9 cellular contexts compared by ENCODE assay signal in genomic region chr13:103188688-103189326, GRCh38.
A peak's percentile ranks its signal among the peaks of the same experiment; 100 is the strongest.
DNase-seq lines count a peak whose midpoint lies in the region; ATAC-seq, FAIRE-seq and TF ChIP-seq lines count a peak whose summit lies in the region.
"Had no signal": no experiment of that assay in that cellular context is flagged by ENCODE, and none has a peak within 500 bp of the region (broad histone marks: within the 10 kb centered on the region; RNA-seq: fewer than 3 reads in every experiment).

No MANE protein-coding gene starts in this region.

- H3K27ac Mint-ChIP-seq in CD14-positive monocyte, result no peak overlapping the region
- no peak overlapping the region for H3K27ac Mint-ChIP-seq in activated T-helper 1 cell treated with anti-CD3 and anti-CD28 coated beads, Interleukin-12 subunit alpha, Interleukin-12 subunit beta, Interleukin-2, Interleukin-4 antibody, amounts not matched to agents 30 ng/mL and 10 ng/mL and 1 ng/mL, durations not matched to agents 14 hours and 24 hours and 36 hours

- no peak overlapping the region for H3K4me3 ChIP-seq in H1 (ENCODE audit: extremely low read depth in 1 of 4, insufficient read depth in 2 of 4, low read depth in 3 of 4, low read length in 4 of 4)
- no peak overlapping the region for H3K4me3 ChIP-seq in psoas muscle
- H3K4me3 ChIP-seq: HAP-1 had no signal

- no peaks in the 10 kb centered on the region for H3K36me3 Mint-ChIP-seq in CD14-positive monocyte
- no peaks in the 10 kb centered on the region for H3K36me3 Mint-ChIP-seq in activated T-helper 1 cell treated with anti-CD3 and anti-CD28 coated beads, Interleukin-12 subunit alpha, Interleukin-12 subunit beta, Interleukin-2, Interleukin-4 antibody, amounts not matched to agents 30 ng/mL and 10 ng/mL and 1 ng/mL, durations not matched to agents 14 hours and 24 hours and 36 hours (ENCODE audit: low read depth)

- no peaks in the 10 kb centered on the region for H4K20me1 ChIP-seq in H1 (replicated peaks in 1 of 2; ENCODE audit: control insufficient read depth in 1 of 2, insufficient read depth in 2 of 2, low read length in 2 of 2)

- H3K9me3 Mint-ChIP-seq in CD14-positive monocyte, result no peaks in the 10 kb centered on the region
- no peaks in the 10 kb centered on the region for H3K9me3 Mint-ChIP-seq in activated T-helper 1 cell treated with anti-CD3 and anti-CD28 coated beads, Interleukin-12 subunit alpha, Interleukin-12 subunit beta, Interleukin-2, Interleukin-4 antibody, amounts not matched to agents 30 ng/mL and 10 ng/mL and 1 ng/mL, durations not matched to agents 14 hours and 24 hours and 36 hours

- CTCF ChIA-PET in H1 (lab: Charles Lee; ENCODE audit: partially characterized antibody), result interaction anchor here (0.6 to 2.4 kb wide), 36 partner anchors 9 to 1870 kb away, joined by 3 to 8 read pairs (median 3); no protein-coding TSS in a partner anchor

- H2AFZ ChIP-seq in H1 (ENCODE audit: low read length), result no peak overlapping the region

- H2BK12ac ChIP-seq in H1 (ENCODE audit: low read depth, low read length), result no peak overlapping the region

- no peaks in the 10 kb centered on the region for H3K27me3 Mint-ChIP-seq in CD14-positive monocyte (ENCODE audit: low read depth in 3 of 3)
- no peaks in the 10 kb centered on the region for H3K27me3 Mint-ChIP-seq in activated T-helper 1 cell treated with anti-CD3 and anti-CD28 coated beads, Interleukin-12 subunit alpha, Interleukin-12 subunit beta, Interleukin-2, Interleukin-4 antibody, amounts not matched to agents 30 ng/mL and 10 ng/mL and 1 ng/mL, durations not matched to agents 14 hours and 24 hours and 36 hours (ENCODE audit: insufficient read depth)

- no peak overlapping the region for H3K9ac ChIP-seq in H1 (replicated peaks in 1 of 4; ENCODE audit: extremely low read depth in 1 of 4, low read depth in 3 of 4, low read length in 3 of 4)

- no peak overlapping the region for H3K56ac ChIP-seq in H1 (replicated peaks; ENCODE audit: insufficient read length, low read depth, low read length)

- no peaks in the 10 kb centered on the region for H3K36me3 ChIP-seq in H1 (ENCODE audit: control insufficient read depth in 2 of 4, insufficient read depth in 4 of 4, low read length in 3 of 4)
- no peaks in the 10 kb centered on the region for H3K36me3 ChIP-seq in psoas muscle (ENCODE audit: insufficient read depth in 1 of 2, low read depth in 1 of 2)
- H3K36me3 ChIP-seq: HAP-1 had no signal

- DNase-seq in NCI-H345 (lab: John Stamatoyannopoulos, UW) (peak; percentile 10), H1 (ENCODE audit: low read depth in 1 of 2, low spot score in 2 of 2) (no peak), psoas muscle (no peak), CD14-positive monocyte (ENCODE audit: low spot score) (no peak), T-helper 9 cell (no peak)
- no peak for DNase-seq in activated T-helper 1 cell treated with anti-CD3 and anti-CD28 coated beads, Interleukin-12 subunit alpha, Interleukin-12 subunit beta, Interleukin-2, Interleukin-4 antibody, amounts not matched to agents 30 ng/mL and 10 ng/mL and 1 ng/mL, durations not matched to agents 14 hours and 24 hours and 36 hours (ENCODE audit: low spot score)

- peak; percentile 51 for ATAC-seq in GM21576 (IDR thresholded peaks at IDR 0.05; ENCODE audit: unreplicated experiment)
- no peak for ATAC-seq in psoas muscle

- H2BK120ac ChIP-seq in H1 (replicated peaks; ENCODE audit: low read depth, low read length), result no peak overlapping the region

- TF ChIP-seq CTCF in C4-2B (conservative IDR thresholded peaks at IDR 0.05), result peak; percentile 57
- TF ChIP-seq CTCF in H1 (IDR thresholded peaks at IDR 0.05; ENCODE audit: control extremely low read depth in 1 of 3, insufficient read depth in 1 of 3, low read depth in 1 of 3, low read length in 3 of 3), result peak in 2 of 3 experiments; percentile 27 to 39; a peak in 2 of 4 replicates
- peak; percentile 25 for TF ChIP-seq CTCF in psoas muscle (IDR thresholded peaks at IDR 0.05)
- TF ChIP-seq CTCF in CD14-positive monocyte (IDR thresholded peaks at IDR 0.05), result no peak

- no peak for TF ChIP-seq POLR2A in H1 (IDR thresholded peaks at IDR 0.05; ENCODE audit: control extremely low read depth in 1 of 2, low read depth in 2 of 2, low read length in 2 of 2)

- H3K79me1 ChIP-seq in H1 (ENCODE audit: low read depth, low read length), result no peaks in the 10 kb centered on the region

- no peak overlapping the region for H2BK15ac ChIP-seq in H1 (ENCODE audit: low read length)

- POLR2A ChIA-PET in H1 (lab: Charles Lee; ENCODE audit: partially characterized antibody), result no interaction called here

- H2BK5ac ChIP-seq in H1 (ENCODE audit: low read depth, low read length), result no peak overlapping the region

- no peak overlapping the region for H3K4me3 Mint-ChIP-seq in CD14-positive monocyte
- H3K4me3 Mint-ChIP-seq in activated T-helper 1 cell treated with anti-CD3 and anti-CD28 coated beads, Interleukin-12 subunit alpha, Interleukin-12 subunit beta, Interleukin-2, Interleukin-4 antibody, amounts not matched to agents 30 ng/mL and 10 ng/mL and 1 ng/mL, durations not matched to agents 14 hours and 24 hours and 36 hours, result no peak overlapping the region

- TF ChIP-seq RAD21 in H1 (IDR thresholded peaks at IDR 0.05 in 1 of 2, conservative IDR thresholded peaks at IDR 0.05 in 1 of 2; ENCODE audit: low read depth in 2 of 2, low read length in 2 of 2), result peak; percentile 62 to 75

- FAIRE-seq in H1 (lab: Jason Lieb, UNC), result no peak

- H3K4me1 ChIP-seq in H1 (replicated peaks in 1 of 4; ENCODE audit: control insufficient read depth in 3 of 4, insufficient read depth in 4 of 4, low read length in 3 of 4), result no peaks in the 10 kb centered on the region; a peak in 1 of 7 replicates
- H3K4me1 ChIP-seq in psoas muscle, result no peaks in the 10 kb centered on the region
- H3K4me1 ChIP-seq: HAP-1 had no signal

- intact Hi-C loops in psoas muscle (cut with DNase I) (no loop called here), CD14-positive monocyte (cut with micrococcal nuclease) (no loop called here)
- intact Hi-C loops in activated T-helper 1 cell treated with anti-CD3 and anti-CD28 coated beads, Interleukin-12 subunit alpha, Interleukin-12 subunit beta, Interleukin-2, Interleukin-4 antibody, amounts not matched to agents 30 ng/mL and 10 ng/mL and 1 ng/mL, durations not matched to agents 14 hours and 24 hours and 36 hours (cut with micrococcal nuclease), result no loop called here

- H3K27ac ChIP-seq in C4-2B (no peak overlapping the region), H1 (ENCODE audit: low read depth, low read length) (no peak overlapping the region), psoas muscle (no peak overlapping the region)

- H4K91ac ChIP-seq in H1 (replicated peaks; ENCODE audit: insufficient read length, low read length), result no peak overlapping the region

- 84% methylated on average over 3 of the region's 3 CpGs; no CpG with 5 or more reads in 1 of the 2 experiments for WGBS in H1 (ENCODE audit: extremely low coverage in 1 of 2, insufficient coverage in 1 of 2, insufficient read length in 1 of 2, insufficient replicate concordance in 2 of 2, low coverage in 1 of 2, low lambda C conversion rate in 2 of 2, missing lambda C conversion rate in 1 of 2), 2 experiments
- 22 to 37% (median 27%) methylated on average over 3 of the region's 3 CpGs for WGBS in psoas muscle, 3 donors

- no peaks in the 10 kb centered on the region for H3K27me3 ChIP-seq in H1 (replicated peaks in 1 of 4; ENCODE audit: control insufficient read depth in 3 of 4, extremely low read depth in 1 of 4, insufficient read depth in 3 of 4, low read length in 3 of 4)
- no peaks in the 10 kb centered on the region for H3K27me3 ChIP-seq in psoas muscle (ENCODE audit: insufficient read depth in 3 of 3, low read length in 2 of 3)

- no peak overlapping the region for H3K4me2 ChIP-seq in H1 (ENCODE audit: insufficient read depth in 1 of 2, low read depth in 2 of 2, low read length in 2 of 2)

- no peak overlapping the region for H3K14ac ChIP-seq in H1 (ENCODE audit: insufficient read length)

- no peak for TF ChIP-seq EP300 in H1 (IDR thresholded peaks at IDR 0.05; ENCODE audit: borderline replicate concordance in 1 of 2, low read depth in 2 of 2, low read length in 2 of 2)

- no peaks in the 10 kb centered on the region for H3K79me2 ChIP-seq in H1 (ENCODE audit: control insufficient read depth in 1 of 2, insufficient read depth in 2 of 2, low read length in 2 of 2)

- H3K23ac ChIP-seq in H1 (ENCODE audit: insufficient read length), result no peak overlapping the region

- no peaks in the 10 kb centered on the region for H3K9me3 ChIP-seq in H1 (ENCODE audit: insufficient read depth in 2 of 2, low read depth in 1 of 2, low read length in 1 of 2)
- H3K9me3 ChIP-seq in psoas muscle, result no peaks in the 10 kb centered on the region
- H3K9me3 ChIP-seq: HAP-1 had no signal

- no peak overlapping the region for H4K8ac ChIP-seq in H1 (ENCODE audit: extremely low read depth, insufficient read depth, low read length)

- no peaks in the 10 kb centered on the region for H3K23me2 ChIP-seq in H1 (ENCODE audit: low read depth, low read length)

- H3K18ac ChIP-seq in H1 (ENCODE audit: extremely low read depth, low read length), result no peak overlapping the region

- H3K4ac ChIP-seq in H1 (replicated peaks; ENCODE audit: insufficient read length, low read depth, low read length), result no peak overlapping the region

- no peak overlapping the region for H2BK20ac ChIP-seq in H1 (ENCODE audit: low read length)

- peaks cover 1% of the 10 kb centered on the region for H3K4me1 Mint-ChIP-seq in CD14-positive monocyte
- no peaks in the 10 kb centered on the region for H3K4me1 Mint-ChIP-seq in activated T-helper 1 cell treated with anti-CD3 and anti-CD28 coated beads, Interleukin-12 subunit alpha, Interleukin-12 subunit beta, Interleukin-2, Interleukin-4 antibody, amounts not matched to agents 30 ng/mL and 10 ng/mL and 1 ng/mL, durations not matched to agents 14 hours and 24 hours and 36 hours (ENCODE audit: low read depth)

- no peak overlapping the region for H2AK5ac ChIP-seq in H1 (ENCODE audit: low read depth, low read length)

- H4K5ac ChIP-seq in H1 (ENCODE audit: insufficient read length, low read depth, low read length), result no peak overlapping the region

TF ChIP-seq in H1, 55 proteins besides CTCF, POLR2A, EP300 and RAD21:
- TF ChIP-seq YY1 (IDR thresholded peaks at IDR 0.05; ENCODE audit: low read depth, low read length) (no peak), TEAD4 (IDR thresholded peaks at IDR 0.05; ENCODE audit: low read depth, low read length) (no peak), SAP30 (IDR thresholded peaks at IDR 0.05; ENCODE audit: insufficient read depth, insufficient replicate concordance, low read length) (no peak), MAFK (IDR thresholded peaks at IDR 0.05; ENCODE audit: low read depth, low read length) (no peak; the same call in 1 of the 2 replicates), BCL11A (IDR thresholded peaks at IDR 0.05; ENCODE audit: low read depth in 2 of 2, low read length in 2 of 2) (no peak), CREB1 (IDR thresholded peaks at IDR 0.05) (no peak), JUND (IDR thresholded peaks at IDR 0.05; ENCODE audit: low read length) (no peak)
